In the genomic region with DNA sequence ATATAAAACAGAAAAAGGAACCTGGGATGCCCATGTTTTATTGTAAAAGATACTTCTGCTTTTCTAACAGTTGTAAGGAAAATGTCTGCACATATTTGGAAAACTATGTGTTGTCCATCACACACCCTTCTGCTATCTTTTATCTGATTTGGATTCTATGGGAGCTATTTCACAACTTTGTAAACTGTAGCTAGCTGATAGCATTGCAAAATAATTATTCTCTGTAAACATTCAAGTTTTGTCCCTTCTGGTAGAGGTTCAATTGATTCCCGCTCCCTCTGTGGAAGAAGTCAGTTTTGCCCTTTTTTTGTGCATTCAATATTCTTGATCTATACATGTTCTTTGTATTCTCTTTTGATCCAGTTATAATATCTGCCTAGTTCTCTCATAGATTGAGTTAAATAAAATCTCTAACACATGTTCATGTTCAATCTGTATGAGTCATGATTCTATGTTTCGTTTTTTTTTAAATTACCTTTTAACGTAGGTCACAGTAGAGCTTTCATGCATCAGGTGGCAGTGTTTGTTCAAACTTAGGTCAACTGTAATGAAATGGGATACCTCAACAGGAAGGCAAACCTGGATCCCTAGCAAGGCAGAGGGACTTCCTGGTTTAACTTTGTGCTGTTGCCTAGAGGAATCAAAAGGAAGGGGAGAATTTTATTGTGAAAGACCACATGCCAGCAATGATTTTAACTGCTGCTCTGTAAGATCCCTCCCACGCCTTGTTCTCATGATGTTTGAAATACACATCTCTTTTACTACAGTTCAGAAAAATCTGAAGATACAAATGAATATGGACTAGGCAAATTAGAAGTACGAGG, we compare ENCODE assay signal across 8 cellular contexts. TPM values are rescaled to one million over a fixed set of nuclear protein-coding genes. Genes with fewer than 3 reads are reported as not detected.
DNase-seq lines count a peak whose midpoint lies in the region; ATAC-seq and TF ChIP-seq lines count a peak whose summit lies in the region.

No MANE protein-coding gene starts in this region.

- H3K4me3 ChIP-seq in fibroblast of lung (replicated peaks in 1 of 4; ENCODE audit: control extremely low read depth in 1 of 4, insufficient read depth in 1 of 4, low read depth in 3 of 4, low read length in 4 of 4) (no peak overlapping the region), retinal pigment epithelial cell (ENCODE audit: low read length) (no peak overlapping the region), suprapubic skin (no peak overlapping the region)

- no peaks in the 10 kb centered on the region for H3K79me2 ChIP-seq in fibroblast of lung (ENCODE audit: control insufficient read depth, insufficient read depth, low read length)

- TF ChIP-seq CTCF in fibroblast of lung (conservative IDR thresholded peaks at IDR 0.05 in 1 of 2, IDR thresholded peaks at IDR 0.05 in 1 of 2; ENCODE audit: low read depth in 1 of 2, low read length in 2 of 2) (no peak), retinal pigment epithelial cell (conservative IDR thresholded peaks at IDR 0.05; ENCODE audit: low read depth, low read length) (peak; percentile 31), suprapubic skin (IDR thresholded peaks at IDR 0.05) (no peak)

- H3K4me2 ChIP-seq in fibroblast of lung (ENCODE audit: extremely low read depth, insufficient read depth, low read length), result no peak overlapping the region

- peak; percentile 85 for DNase-seq in SIG-M5 treated with dmso at 0.1 percent for 504 hours (lab: John Stamatoyannopoulos, UW; ENCODE audit: unreplicated experiment)
- DNase-seq in SIG-M5 (lab: John Stamatoyannopoulos, UW), result no peak
- peak; percentile 54 for DNase-seq in OCI-M1 (lab: John Stamatoyannopoulos, UW)
- peak; percentile 45 to 50 for DNase-seq in fibroblast of lung (ENCODE audit: low read depth in 2 of 2)
- DNase-seq in retinal pigment epithelial cell (ENCODE audit: low read depth), result peak; percentile 73
- no peak for DNase-seq in C1 segment of cervical spinal cord (lab: John Stamatoyannopoulos, UW)
- DNase-seq in suprapubic skin (ENCODE audit: low spot score in 2 of 2), result no peak

- WGBS in suprapubic skin, result 46% methylated on average over 5 of the region's 5 CpGs

- H2AFZ ChIP-seq in fibroblast of lung (ENCODE audit: low read length), result no peak overlapping the region

- no peak for ATAC-seq in HG02763 (IDR thresholded peaks at IDR 0.05; ENCODE audit: unreplicated experiment)

- no peak overlapping the region for H3K9ac ChIP-seq in fibroblast of lung (ENCODE audit: insufficient read depth, low read length)

- no peak for TF ChIP-seq POLR2A in suprapubic skin (IDR thresholded peaks at IDR 0.05)

- no peak overlapping the region for H3K27ac ChIP-seq in fibroblast of lung (ENCODE audit: insufficient read depth, low read length)
- H3K27ac ChIP-seq in suprapubic skin, result no peak overlapping the region

- no peaks in the 10 kb centered on the region for H3K4me1 ChIP-seq in fibroblast of lung (ENCODE audit: control insufficient read depth, extremely low read depth, insufficient read depth, low read length)
- H3K4me1 ChIP-seq in suprapubic skin, result peaks cover 21% of the 10 kb centered on the region

- no peak for TF ChIP-seq EP300 in suprapubic skin (IDR thresholded peaks at IDR 0.05)

- H3K36me3 ChIP-seq in fibroblast of lung (ENCODE audit: control insufficient read depth, insufficient read depth, low read length), result no peaks in the 10 kb centered on the region
- no peaks in the 10 kb centered on the region for H3K36me3 ChIP-seq in suprapubic skin

- no peaks in the 10 kb centered on the region for H4K20me1 ChIP-seq in fibroblast of lung (ENCODE audit: control insufficient read depth, extremely low read depth, insufficient read depth, low read length)

- H3K27me3 ChIP-seq in fibroblast of lung (ENCODE audit: control insufficient read depth, insufficient read depth, low read length) (no peaks in the 10 kb centered on the region), suprapubic skin (no peaks in the 10 kb centered on the region)

- H3K9me3 ChIP-seq in fibroblast of lung (ENCODE audit: control insufficient read depth, insufficient read depth, low read depth, low read length), result no peaks in the 10 kb centered on the region
- no peaks in the 10 kb centered on the region for H3K9me3 ChIP-seq in suprapubic skin

RNA-seq across cellular contexts. Expression of a gene that starts 26.0 kb away (rescaled TPM):
- total RNA-seq in fibroblast of lung (2.6 and 5.4 TPM in 2 replicates), suprapubic skin (10 to 100 TPM; 11.3 to 22.7 (median 13.1) TPM)
- polyA plus RNA-seq in fibroblast of lung, result 4.8 and 9.7 TPM in 2 replicates
- 8.1 and 9.7 TPM in 2 replicates for polyA plus RNA-seq in fibroblast of lung (2012)
- 7.5 and 10.4 TPM in 2 replicates for polyA minus RNA-seq in fibroblast of lung (ENCODE audit: low replicate concordance)

Comparison
In these comparisons a context has a peak if more than half of its experiments do, and no peak if none do; other contexts are left out.
1. DNase-seq: peak in SIG-M5 treated with dmso at 0.1 percent for 504 hours (single experiment), OCI-M1 (single experiment), fibroblast of lung (2 of 2) and retinal pigment epithelial cell (single experiment); none in SIG-M5 (single experiment), C1 segment of cervical spinal cord (0 of 14) and suprapubic skin (0 of 2).